In the genomic region with DNA sequence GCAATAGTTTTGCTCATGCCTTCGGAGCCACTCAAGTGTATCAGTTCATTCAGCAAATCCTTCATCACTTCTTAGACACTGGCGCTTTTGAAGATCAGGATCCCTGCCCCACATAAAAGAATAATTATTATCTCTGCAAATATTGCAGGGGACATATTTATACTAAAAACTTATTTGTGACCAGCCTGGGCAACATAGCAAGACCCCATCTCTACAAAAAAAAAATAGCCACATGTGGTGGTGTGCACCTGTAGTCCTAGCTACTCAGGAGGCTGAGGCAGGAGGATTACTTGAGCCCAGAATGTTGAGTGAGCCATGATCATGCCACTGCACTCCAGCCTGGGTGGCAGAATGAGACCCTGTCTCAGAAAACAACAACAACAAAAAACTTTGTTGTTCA, we compare ENCODE assay signal across 24 cellular contexts. TPM values are rescaled to one million over a fixed set of nuclear protein-coding genes. Genes with fewer than 3 reads are reported as not detected.
A peak's percentile ranks its signal among the peaks of the same experiment; 100 is the strongest.
DNase-seq lines count a peak whose midpoint lies in the region; ATAC-seq and TF ChIP-seq lines count a peak whose summit lies in the region.
"Had no signal": no experiment of that assay in that cellular context is flagged by ENCODE, and none has a peak within 500 bp of the region (broad histone marks: within the 10 kb centered on the region; RNA-seq: fewer than 3 reads in every experiment).

No MANE protein-coding gene starts in this region.

- intact Hi-C loops in activated CD4-positive, alpha-beta T cell treated with anti-CD3 and anti-CD28 coated beads, Interleukin-2, amount 10 ng/mL, durations not matched to agents 24 days and 14 days (cut with micrococcal nuclease), result loop anchor here (5.0 kb wide), 2 partner anchors 115 to 450 kb away; a partner anchor contains a TSS

- peaks cover 8% of the 10 kb centered on the region for H3K27me3 Mint-ChIP-seq in activated CD4-positive, alpha-beta T cell treated with anti-CD3 and anti-CD28 coated beads, Interleukin-2, amount 10 ng/mL, durations not matched to agents 24 days and 14 days
- peaks cover 5% of the 10 kb centered on the region for H3K27me3 Mint-ChIP-seq in CD4-positive, CD25-positive, alpha-beta regulatory T cell
- H3K27me3 Mint-ChIP-seq in activated naive CD8-positive, alpha-beta T cell treated with anti-CD3 and anti-CD28 coated beads for 36 hours, result no peaks in the 10 kb centered on the region
- H3K27me3 Mint-ChIP-seq in naive thymus-derived CD8-positive, alpha-beta T cell, result peaks cover 0 to 2% (median 0%) of the 10 kb centered on the region in 5 donors

- POLR2A ChIA-PET in naive thymus-derived CD8-positive, alpha-beta T cell (lab: Charles Lee), result interaction anchor here (2.1 kb wide), 1 partner anchor 72 kb away, joined by 9 read pairs; a partner anchor contains a TSS

- H3K4me3 ChIP-seq in CD4-positive, CD25-positive, alpha-beta regulatory T cell (ENCODE audit: low read depth, low read length), result no peak overlapping the region
- H3K4me3 ChIP-seq: colonic mucosa, prostate gland had no signal

- no peaks in the 10 kb centered on the region for H3K27me3 ChIP-seq in CD4-positive, CD25-positive, alpha-beta regulatory T cell (ENCODE audit: control insufficient read depth, insufficient read depth, low read length)
- H3K27me3 ChIP-seq: adrenal gland, BE2C, colonic mucosa, esophagus squamous epithelium, left lung, transverse colon had no signal

- peaks cover 9% of the 10 kb centered on the region for H3K36me3 Mint-ChIP-seq in activated CD4-positive, alpha-beta T cell treated with anti-CD3 and anti-CD28 coated beads, Interleukin-2, amount 10 ng/mL, durations not matched to agents 24 days and 14 days (ENCODE audit: low read depth)
- H3K36me3 Mint-ChIP-seq in CD4-positive, CD25-positive, alpha-beta regulatory T cell, result no peaks in the 10 kb centered on the region
- peaks cover 3% of the 10 kb centered on the region for H3K36me3 Mint-ChIP-seq in activated naive CD8-positive, alpha-beta T cell treated with anti-CD3 and anti-CD28 coated beads for 36 hours
- peaks cover 0 to 3% (median 2%) of the 10 kb centered on the region in 3 donors for H3K36me3 Mint-ChIP-seq in naive thymus-derived CD8-positive, alpha-beta T cell

- TF ChIP-seq CTCF in GM20000 (IDR thresholded peaks at IDR 0.05; ENCODE audit: extremely low read depth, missing control alignments), result no peak

- H3K27ac Mint-ChIP-seq in activated CD4-positive, alpha-beta T cell treated with anti-CD3 and anti-CD28 coated beads, Interleukin-2, amount 10 ng/mL, durations not matched to agents 24 days and 14 days, result no peak overlapping the region
- H3K27ac Mint-ChIP-seq in CD4-positive, CD25-positive, alpha-beta regulatory T cell, result no peak overlapping the region
- H3K27ac Mint-ChIP-seq in activated naive CD8-positive, alpha-beta T cell treated with anti-CD3 and anti-CD28 coated beads for 36 hours, result no peak overlapping the region
- peak overlapping the region in 3 of 10 donors; percentile 20 to 37 (median 25) for H3K27ac Mint-ChIP-seq in naive thymus-derived CD8-positive, alpha-beta T cell
- H3K27ac Mint-ChIP-seq: endodermal cell had no signal

- peak overlapping the region; percentile 35 for H3K4me3 Mint-ChIP-seq in activated CD4-positive, alpha-beta T cell treated with anti-CD3 and anti-CD28 coated beads, Interleukin-2, amount 10 ng/mL, durations not matched to agents 24 days and 14 days
- H3K4me3 Mint-ChIP-seq in CD4-positive, CD25-positive, alpha-beta regulatory T cell, result peak overlapping the region; percentile 57 to 99 (median 61)
- peak overlapping the region; percentile 41 for H3K4me3 Mint-ChIP-seq in activated naive CD8-positive, alpha-beta T cell treated with anti-CD3 and anti-CD28 coated beads for 36 hours
- H3K4me3 Mint-ChIP-seq in naive thymus-derived CD8-positive, alpha-beta T cell, result peak overlapping the region; percentile 11 to 99 (median 47)

- no peaks in the 10 kb centered on the region for H3K9me3 ChIP-seq in CD4-positive, CD25-positive, alpha-beta regulatory T cell (ENCODE audit: control insufficient read depth in 2 of 2, low read length in 2 of 2)
- H3K9me3 ChIP-seq: adrenal gland, BE2C, colonic mucosa, esophagus squamous epithelium, left lung, prostate gland, transverse colon had no signal

- peaks cover 33% of the 10 kb centered on the region for H3K4me1 ChIP-seq in CD4-positive, CD25-positive, alpha-beta regulatory T cell (ENCODE audit: control insufficient read depth, insufficient read depth, low read length, poor library complexity, severe bottlenecking)
- H3K4me1 ChIP-seq: BE2C, colonic mucosa, prostate gland had no signal

- H3K9me3 Mint-ChIP-seq in activated CD4-positive, alpha-beta T cell treated with anti-CD3 and anti-CD28 coated beads, Interleukin-2, amount 10 ng/mL, durations not matched to agents 24 days and 14 days, result no peaks in the 10 kb centered on the region
- no peaks in the 10 kb centered on the region for H3K9me3 Mint-ChIP-seq in CD4-positive, CD25-positive, alpha-beta regulatory T cell
- H3K9me3 Mint-ChIP-seq in activated naive CD8-positive, alpha-beta T cell treated with anti-CD3 and anti-CD28 coated beads for 36 hours, result no peaks in the 10 kb centered on the region
- no peaks in the 10 kb centered on the region for H3K9me3 Mint-ChIP-seq in naive thymus-derived CD8-positive, alpha-beta T cell

- H3K36me3 ChIP-seq in CD4-positive, CD25-positive, alpha-beta regulatory T cell (ENCODE audit: control insufficient read depth, insufficient read depth, low read length), result peaks cover 3% of the 10 kb centered on the region
- H3K36me3 ChIP-seq: adrenal gland, BE2C, colonic mucosa, esophagus squamous epithelium, left lung, prostate gland, transverse colon had no signal

- H3K4me1 Mint-ChIP-seq in activated CD4-positive, alpha-beta T cell treated with anti-CD3 and anti-CD28 coated beads, Interleukin-2, amount 10 ng/mL, durations not matched to agents 24 days and 14 days, result peaks cover 31% of the 10 kb centered on the region
- peaks cover 16 to 41% (median 32%) of the 10 kb centered on the region in 4 donors for H3K4me1 Mint-ChIP-seq in CD4-positive, CD25-positive, alpha-beta regulatory T cell
- H3K4me1 Mint-ChIP-seq in activated naive CD8-positive, alpha-beta T cell treated with anti-CD3 and anti-CD28 coated beads for 36 hours, result peaks cover 17% of the 10 kb centered on the region
- peaks cover 7 to 40% (median 34%) of the 10 kb centered on the region in 4 donors for H3K4me1 Mint-ChIP-seq in naive thymus-derived CD8-positive, alpha-beta T cell

- ATAC-seq in CD4-positive, CD25-positive, alpha-beta regulatory T cell (ENCODE audit: low read depth in 2 of 2), result no peak
- no peak for ATAC-seq in naive thymus-derived CD8-positive, alpha-beta T cell
- no peak for ATAC-seq in HG03439 (IDR thresholded peaks at IDR 0.05; ENCODE audit: unreplicated experiment)
- ATAC-seq: left lung had no signal

- no peak overlapping the region for H3K27ac ChIP-seq in CD4-positive, CD25-positive, alpha-beta regulatory T cell (ENCODE audit: insufficient read depth, low read length, poor library complexity, severe bottlenecking)
- H3K27ac ChIP-seq: adrenal gland, colonic mucosa, esophagus squamous epithelium, left lung, prostate gland had no signal

- no peak for DNase-seq in activated CD4-positive, alpha-beta T cell treated with anti-CD3 and anti-CD28 coated beads, Interleukin-2, amount 10 ng/mL, durations not matched to agents 24 days and 14 days
- DNase-seq in activated CD4-positive, alpha-beta T cell treated with anti-CD3 and anti-CD28 coated beads for 4 hours, result no peak
- no peak for DNase-seq in CD4-positive, CD25-positive, alpha-beta regulatory T cell
- no peak for DNase-seq in activated naive CD8-positive, alpha-beta T cell treated with anti-CD3 and anti-CD28 coated beads for 36 hours
- no peak for DNase-seq in naive thymus-derived CD8-positive, alpha-beta T cell
- no peak for DNase-seq in GM20000 (ENCODE audit: low spot score)
- DNase-seq in HT-29 (ENCODE audit: low spot score), result no peak
- DNase-seq: activated gamma-delta T cell; adrenal gland; BE2C; colonic mucosa; esophagus squamous epithelium; hippocampal formation; KG1; left lung; NCI-H1436; NCI-H2107; NCI-H446 treated with DMSO at 0.1 percent for 48 hours; OCI-M1; stimulated activated CD4-positive, alpha-beta T cell treated with anti-CD3 and anti-CD28 coated beads, Interleukin-15, amount 100 ng/mL, for 24 hours; transverse colon had no signal

RNA-seq across cellular contexts. Expression of a gene that starts 1.7 kb away (rescaled TPM):
- 21.4 and 25.1 TPM in 2 replicates for total RNA-seq in activated CD4-positive, alpha-beta T cell treated with anti-CD3 and anti-CD28 coated beads, Interleukin-2, amount 10 ng/mL, durations not matched to agents 24 days and 14 days
- total RNA-seq in CD4-positive, CD25-positive, alpha-beta regulatory T cell, result 39.1 TPM
- polyA plus RNA-seq in CD4-positive, CD25-positive, alpha-beta regulatory T cell, result 10 to 100 TPM; 26.2 to 38.6 (median 30.5) TPM
- 10 to 100 TPM; 21.8 to 23.5 TPM for total RNA-seq in activated naive CD8-positive, alpha-beta T cell treated with anti-CD3 and anti-CD28 coated beads for 36 hours
- 10 to 100 TPM; 50.2 to 53.1 TPM for total RNA-seq in naive thymus-derived CD8-positive, alpha-beta T cell
- polyA plus RNA-seq in naive thymus-derived CD8-positive, alpha-beta T cell, result 10 to 100 TPM; 22.8 to 30.9 (median 28.5) TPM
- 8.0 and 8.3 TPM in 2 replicates for total RNA-seq in HT-29 (2014; rRNA removed; shearing (Covaris generic))
